In the genomic region with DNA sequence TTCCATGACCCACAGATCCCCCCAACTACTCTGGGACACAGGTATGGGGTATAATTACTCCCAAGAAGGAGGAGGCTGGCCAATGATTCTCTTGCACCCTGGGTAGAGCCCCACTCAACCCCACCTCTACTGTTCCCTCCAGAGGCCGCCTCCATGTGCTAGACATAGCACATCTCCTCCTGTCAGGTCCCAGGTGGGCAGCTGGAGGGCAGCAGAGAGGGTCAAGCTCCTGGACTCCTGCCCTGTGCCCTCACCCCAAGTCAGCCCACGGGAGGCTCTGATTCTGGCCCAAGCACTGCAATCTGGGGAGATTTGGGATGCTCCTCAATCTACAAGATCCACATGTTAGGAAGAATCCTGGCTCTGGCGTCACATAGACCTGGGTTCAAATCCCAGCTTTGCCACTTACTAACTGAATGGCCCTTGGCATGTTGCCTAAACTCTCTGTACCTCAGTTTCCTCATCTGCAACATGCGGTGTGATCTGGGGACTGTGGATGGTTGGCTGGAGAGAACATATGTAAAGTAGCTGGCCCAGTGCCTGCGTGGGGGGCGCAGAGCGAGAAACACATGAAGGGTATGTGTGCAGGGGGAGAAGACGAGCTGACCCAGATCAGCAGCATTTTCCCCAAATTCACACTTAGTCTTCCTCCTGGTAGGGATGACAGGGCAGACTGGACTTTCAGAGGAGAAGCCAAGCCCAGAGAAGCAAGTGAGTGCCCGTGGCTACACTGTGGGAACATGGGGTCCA, we compare ENCODE assay signal across 21 cellular contexts. TPM values are rescaled to one million over a fixed set of nuclear protein-coding genes. Genes with fewer than 3 reads are reported as not detected.
"Had no signal": no experiment of that assay in that cellular context is flagged by ENCODE, and none has a peak within 500 bp of the region (broad histone marks: within the 10 kb centered on the region; RNA-seq: fewer than 3 reads in every experiment).

No MANE protein-coding gene starts in this region.

- H3K4me3 ChIP-seq: heart right ventricle, left lung, psoas muscle, thyroid gland had no signal

- H3K27ac ChIP-seq: left lung, psoas muscle, thyroid gland had no signal

- H3K4me1 Mint-ChIP-seq: activated B cell treated with CpG ODN at 0.5 μM for 24 hours; central memory CD8-positive, alpha-beta T cell; stimulated activated memory B cell treated with anti-CD40 and anti-IgM and Interleukin-4, amounts not matched to agents 10 μg/mL and 1 μg/mL and 100 μg/mL, for 72 hours had no signal

- H3K4me3 Mint-ChIP-seq: activated B cell treated with CpG ODN at 0.5 μM for 24 hours; activated CD8-positive, alpha-beta T cell treated with anti-CD3 and anti-CD28 coated beads, Interleukin-2, amount 10 ng/mL, durations not matched to agents 7 days and 5 days; activated T-cell treated with anti-CD3 and anti-CD28 coated beads, Interleukin-2, amount 50 U/mL, for 72 hours; central memory CD8-positive, alpha-beta T cell; nephron; stimulated activated memory B cell treated with anti-CD40 and anti-IgM and Interleukin-4, amounts not matched to agents 10 μg/mL and 1 μg/mL and 100 μg/mL, for 72 hours had no signal

- DNase-seq: activated B cell treated with CpG ODN at 0.5 μM for 24 hours; activated CD4-positive, alpha-beta T cell treated with anti-CD3 and anti-CD28 coated beads for 48 hours; activated CD8-positive, alpha-beta memory T cell treated with anti-CD3 and anti-CD28 coated beads, Interleukin-2, amount 50 U/mL, for 48 hours; activated CD8-positive, alpha-beta T cell treated with anti-CD3 and anti-CD28 coated beads, Interleukin-2, amount 10 ng/mL, durations not matched to agents 7 days and 5 days; activated gamma-delta T cell; activated T-cell treated with anti-CD3 and anti-CD28 coated beads, Interleukin-2, amount 50 U/mL, for 72 hours; effector CD8-positive, alpha-beta T cell; heart right ventricle; islet precursor cell; left lung; mesenchymal stem cell; thyroid gland had no signal

- H3K36me3 Mint-ChIP-seq: activated naive CD4-positive, alpha-beta T cell treated with anti-CD3 and anti-CD28 coated beads, Interleukin-2, amount 50 U/mL, for 72 hours; stimulated activated memory B cell treated with anti-CD40 and anti-IgM and Interleukin-4, amounts not matched to agents 10 μg/mL and 1 μg/mL and 100 μg/mL, for 72 hours had no signal

- H3K4me1 ChIP-seq: left lung, psoas muscle, thyroid gland had no signal

- H3K27ac Mint-ChIP-seq: activated B cell treated with CpG ODN at 0.5 μM for 24 hours; activated CD8-positive, alpha-beta T cell treated with anti-CD3 and anti-CD28 coated beads, Interleukin-2, amount 10 ng/mL, durations not matched to agents 7 days and 5 days; activated naive CD4-positive, alpha-beta T cell treated with anti-CD3 and anti-CD28 coated beads, Interleukin-2, amount 50 U/mL, for 72 hours; activated T-cell treated with anti-CD3 and anti-CD28 coated beads, Interleukin-2, amount 50 U/mL, for 72 hours; nephron; stimulated activated memory B cell treated with anti-CD40 and anti-IgM and Interleukin-4, amounts not matched to agents 10 μg/mL and 1 μg/mL and 100 μg/mL, for 72 hours had no signal

- H3K9me3 ChIP-seq: heart right ventricle, left lung, psoas muscle, thyroid gland had no signal

- H3K27me3 ChIP-seq: heart right ventricle, left lung, thyroid gland had no signal

- ATAC-seq: activated CD8-positive, alpha-beta T cell treated with anti-CD3 and anti-CD28 coated beads, Interleukin-2, amount 10 ng/mL, durations not matched to agents 7 days and 5 days; activated naive CD4-positive, alpha-beta T cell treated with anti-CD3 and anti-CD28 coated beads, Interleukin-2, amount 50 U/mL, for 72 hours; activated T-cell treated with anti-CD3 and anti-CD28 coated beads, Interleukin-2, amount 50 U/mL, for 72 hours; psoas muscle; stimulated activated memory B cell treated with anti-CD40 and anti-IgM and Interleukin-4, amounts not matched to agents 10 μg/mL and 1 μg/mL and 100 μg/mL, for 72 hours had no signal

- H3K36me3 ChIP-seq: left lung, thyroid gland had no signal

- H3K9me3 Mint-ChIP-seq: activated B cell treated with CpG ODN at 0.5 μM for 24 hours; activated naive CD4-positive, alpha-beta T cell treated with anti-CD3 and anti-CD28 coated beads, Interleukin-2, amount 50 U/mL, for 72 hours; activated T-cell treated with anti-CD3 and anti-CD28 coated beads, Interleukin-2, amount 50 U/mL, for 72 hours; central memory CD8-positive, alpha-beta T cell; nephron; stimulated activated memory B cell treated with anti-CD40 and anti-IgM and Interleukin-4, amounts not matched to agents 10 μg/mL and 1 μg/mL and 100 μg/mL, for 72 hours had no signal

RNA-seq across cellular contexts. Expression of a gene that starts 23.2 kb away (rescaled TPM):
- total RNA-seq: activated B cell treated with CpG ODN at 0.5 μM for 24 hours; activated CD8-positive, alpha-beta T cell treated with anti-CD3 and anti-CD28 coated beads, Interleukin-2, amount 10 ng/mL, durations not matched to agents 7 days and 5 days; activated naive CD4-positive, alpha-beta T cell treated with anti-CD3 and anti-CD28 coated beads, Interleukin-2, amount 50 U/mL, for 72 hours; activated T-cell treated with anti-CD3 and anti-CD28 coated beads, Interleukin-2, amount 50 U/mL, for 72 hours; fibroblast of lung; frontal cortex; osteoblast; T-helper 2 cell treated with Interferon-gamma antibody and Interleukin-4, amounts not matched to agents 100 ng/mL and 5 ng/mL, for 36 hours had no signal

RNA-seq across cellular contexts. Expression of a gene that starts 44.8 kb away (rescaled TPM):
- total RNA-seq: activated B cell treated with CpG ODN at 0.5 μM for 24 hours; activated CD8-positive, alpha-beta T cell treated with anti-CD3 and anti-CD28 coated beads, Interleukin-2, amount 10 ng/mL, durations not matched to agents 7 days and 5 days; activated naive CD4-positive, alpha-beta T cell treated with anti-CD3 and anti-CD28 coated beads, Interleukin-2, amount 50 U/mL, for 72 hours; activated T-cell treated with anti-CD3 and anti-CD28 coated beads, Interleukin-2, amount 50 U/mL, for 72 hours; fibroblast of lung; frontal cortex; osteoblast; T-helper 2 cell treated with Interferon-gamma antibody and Interleukin-4, amounts not matched to agents 100 ng/mL and 5 ng/mL, for 36 hours had no signal
- polyA plus RNA-seq: fibroblast of lung had no signal
